Comparison of ENCODE assay signal across 8 cellular contexts in genomic region chr2:69816923-69817542, GRCh38. TPM values are rescaled to one million over a fixed set of nuclear protein-coding genes. Genes with fewer than 3 reads are reported as not detected.
DNase-seq lines count a peak whose midpoint lies in the region; ATAC-seq and TF ChIP-seq lines count a peak whose summit lies in the region.

No MANE protein-coding gene starts in this region.

- H3K36me3 Mint-ChIP-seq in nephron progenitor cell (ENCODE audit: low read depth): peaks cover 10% of the 10 kb centered on the region

- peaks cover 4% of the 10 kb centered on the region for H3K9me3 Mint-ChIP-seq in nephron progenitor cell
- no peaks in the 10 kb centered on the region for H3K9me3 Mint-ChIP-seq in stimulated activated naive CD8-positive, alpha-beta T cell treated with anti-CD3 and anti-CD28 coated beads, Interleukin-15, amount 100 ng/mL, for 72 hours

- peak; percentile 95 to 99 (median 95) for TF ChIP-seq CTCF in esophagus muscularis mucosa (IDR thresholded peaks at IDR 0.05)
- peak; percentile 95 for TF ChIP-seq CTCF in nephron progenitor cell (IDR thresholded peaks at IDR 0.05)

- H3K36me3 ChIP-seq in esophagus muscularis mucosa: peaks cover 22 to 64% (median 44%) of the 10 kb centered on the region in 4 donors

- H3K4me1 Mint-ChIP-seq in nephron progenitor cell: peaks cover 16% of the 10 kb centered on the region
- no peaks in the 10 kb centered on the region for H3K4me1 Mint-ChIP-seq in stimulated activated naive CD8-positive, alpha-beta T cell treated with anti-CD3 and anti-CD28 coated beads, Interleukin-15, amount 100 ng/mL, for 72 hours

- H3K4me1 ChIP-seq in esophagus muscularis mucosa: peaks cover 0 to 12% (median 5%) of the 10 kb centered on the region in 4 donors

- no peak for TF ChIP-seq EP300 in esophagus muscularis mucosa (IDR thresholded peaks at IDR 0.05)

- peak; percentile 66 for ATAC-seq in stimulated activated naive CD8-positive, alpha-beta T cell treated with anti-CD3 and anti-CD28 coated beads, Interleukin-15, amount 100 ng/mL, for 72 hours
- ATAC-seq in HG03432 (IDR thresholded peaks at IDR 0.05; ENCODE audit: unreplicated experiment): no peak

- no peak overlapping the region for H3K4me3 Mint-ChIP-seq in nephron progenitor cell
- H3K4me3 Mint-ChIP-seq in stimulated activated naive CD8-positive, alpha-beta T cell treated with anti-CD3 and anti-CD28 coated beads, Interleukin-15, amount 100 ng/mL, for 72 hours: no peak overlapping the region

- peaks cover 5% of the 10 kb centered on the region for H3K27me3 Mint-ChIP-seq in nephron progenitor cell (ENCODE audit: low read depth, poor library complexity)
- H3K27me3 Mint-ChIP-seq in stimulated activated naive CD8-positive, alpha-beta T cell treated with anti-CD3 and anti-CD28 coated beads, Interleukin-15, amount 100 ng/mL, for 72 hours: no peaks in the 10 kb centered on the region

- no peak overlapping the region for H3K27ac ChIP-seq in esophagus muscularis mucosa (replicated peaks in 1 of 4)

- WGBS in esophagus muscularis mucosa: 24% methylated on average over 3 of the region's 3 CpGs

- no peaks in the 10 kb centered on the region for H3K27me3 ChIP-seq in esophagus muscularis mucosa

- no peaks in the 10 kb centered on the region for H3K9me3 ChIP-seq in esophagus muscularis mucosa

- no peak overlapping the region for H3K4me3 ChIP-seq in esophagus muscularis mucosa

- TF ChIP-seq POLR2A in esophagus muscularis mucosa (IDR thresholded peaks at IDR 0.05; ENCODE audit: low read depth): no peak

- H3K27ac Mint-ChIP-seq in nephron progenitor cell: no peak overlapping the region
- H3K27ac Mint-ChIP-seq in stimulated activated naive CD8-positive, alpha-beta T cell treated with anti-CD3 and anti-CD28 coated beads, Interleukin-15, amount 100 ng/mL, for 72 hours: no peak overlapping the region

- DNase-seq in GM04503 (ENCODE audit: low read depth) (peak; percentile 51), KG1 (lab: John Stamatoyannopoulos, UW) (peak; percentile 79), OCI-M2 (lab: John Stamatoyannopoulos, UW; ENCODE audit: unreplicated experiment) (peak; percentile 45), activated T-cell treated with anti-CD3 and anti-CD28 coated beads for 4 hours (peak; percentile 62), esophagus muscularis mucosa (ENCODE audit: extremely low spot score) (peak; percentile 97), nephron progenitor cell (peak; percentile 68)
- DNase-seq in stimulated activated naive CD8-positive, alpha-beta T cell treated with anti-CD3 and anti-CD28 coated beads, Interleukin-15, amount 100 ng/mL, for 72 hours: peak; percentile 59 to 73

- intact Hi-C loops in esophagus muscularis mucosa (cut with DNase I): loop anchor here (2.0 to 5.0 kb wide), 2 partner anchors 75 to 92 kb away; partner anchors contain the start of gene ANXA4

RNA-seq across cellular contexts. Expression of gene GMCL1, which starts 12.4 kb away (rescaled TPM):
- total RNA-seq in esophagus muscularis mucosa: 10 to 100 TPM in 2 of 4 donors, 1 to 10 TPM in 2; 9.5 to 13.7 (median 10.3) TPM

Comparison
In these comparisons a context has a peak if more than half of its experiments do, and no peak if none do; other contexts are left out.
1. DNase-seq: peak in every context shown above with its lines; median percentile 97 in esophagus muscularis mucosa; 79 in KG1; 68 in nephron progenitor cell; 66 in stimulated activated naive CD8-positive, alpha-beta T cell treated with anti-CD3 and anti-CD28 coated beads, Interleukin-15, amount 100 ng/mL, for 72 hours; 62 in activated T-cell treated with anti-CD3 and anti-CD28 coated beads for 4 hours; 51 in GM04503; 45 in OCI-M2.